ENCODE assay signal across 15 cellular contexts in the genomic region with DNA sequence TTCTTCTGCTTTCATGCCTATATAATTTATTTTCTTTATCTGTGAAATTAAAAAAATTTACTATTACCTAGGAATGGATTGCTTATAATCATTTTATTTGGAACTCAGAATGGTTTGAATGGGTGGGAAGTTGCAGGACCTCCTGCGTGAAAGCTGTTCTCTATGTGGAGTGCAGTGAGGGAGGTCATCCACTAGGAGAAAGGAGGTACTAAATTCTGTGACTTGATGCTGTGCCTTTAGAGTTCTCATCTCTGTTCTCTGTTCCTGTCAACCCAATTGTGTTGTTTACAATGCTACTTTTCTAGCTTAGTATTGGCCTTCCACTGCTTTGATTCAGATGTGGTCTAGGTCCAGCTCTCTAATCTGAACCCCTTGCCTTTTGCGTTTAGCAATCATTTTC.
DNase-seq lines count a peak whose midpoint lies in the region; ATAC-seq and TF ChIP-seq lines count a peak whose summit lies in the region.
"Had no signal": no experiment of that assay in that cellular context is flagged by ENCODE, and none has a peak within 500 bp of the region (broad histone marks: within the 10 kb centered on the region; RNA-seq: fewer than 3 reads in every experiment).

No MANE protein-coding gene starts in this region.

- BruUV-seq in mammary epithelial cell (replicated peaks; lab: Mats Ljungman, UMichigan): no TSS peak

- no peaks in the 10 kb centered on the region for H3K9me3 ChIP-seq in mammary epithelial cell (replicated peaks; ENCODE audit: insufficient read depth, low read length)
- no peaks in the 10 kb centered on the region for H3K9me3 ChIP-seq in breast epithelium
- H3K9me3 ChIP-seq: ascending aorta, neutrophil had no signal

- dilution Hi-C loops in mammary epithelial cell (cut with HindIII; ENCODE audit: low sequenced_read_pairs): no loop called here

- no peak for TF ChIP-seq POLR2A in breast epithelium (IDR thresholded peaks at IDR 0.05)

- DNase-seq in mammary epithelial cell: no peak
- DNase-seq in breast epithelium (ENCODE audit: low spot score in 2 of 2): no peak
- DNase-seq in SK-MEL-5 (ENCODE audit: low read depth, low spot score): peak; percentile 41
- no peak for DNase-seq in fibroblast of the aortic adventitia (ENCODE audit: low read depth)
- DNase-seq in stimulated activated naive CD8-positive, alpha-beta T cell treated with anti-CD3 and anti-CD28 coated beads, Interleukin-15, Interleukin-2, amounts not matched to agents 100 U/mL and 50 U/mL, for 24 hours: no peak
- no peak for DNase-seq in SKM-1 treated with dmso at 0.1 percent for 144 hours (lab: John Stamatoyannopoulos, UW; ENCODE audit: unreplicated experiment)
- no peak for DNase-seq in NCI-H446 (lab: John Stamatoyannopoulos, UW)
- DNase-seq: activated CD8-positive, alpha-beta memory T cell treated with anti-CD3 and anti-CD28 coated beads for 24 hours; activated effector memory CD4-positive, alpha-beta T cell treated with anti-CD3 and anti-CD28 coated beads, Interleukin-2, amount 50 U/mL, for 16 hours; NCI-H1930; NCI-H748 treated with DMSO at 0.1 percent for 48 hours; SHP77 had no signal

- H3K36me3 ChIP-seq in mammary epithelial cell (ENCODE audit: insufficient read depth, low read length) (no peaks in the 10 kb centered on the region), breast epithelium (no peaks in the 10 kb centered on the region)
- H3K36me3 ChIP-seq: ascending aorta, neutrophil had no signal

- in situ Hi-C loops in mammary epithelial cell (cut with MboI; ENCODE audit: low sequenced_read_pairs in 2 of 2): no loop called here
- in situ Hi-C loops in SK-MEL-5 (cut with HindIII; ENCODE audit: low pct_unique_long_range_greater_than_20kb, low sequenced_read_pairs): no loop called here

- H3K4me3 ChIP-seq in mammary epithelial cell (replicated peaks in 1 of 3; ENCODE audit: insufficient read depth in 1 of 3, low read depth in 2 of 3, low read length in 3 of 3): no peak overlapping the region
- no peak overlapping the region for H3K4me3 ChIP-seq in breast epithelium
- H3K4me3 ChIP-seq in fibroblast of the aortic adventitia (ENCODE audit: low read depth, low read length): no peak overlapping the region
- H3K4me3 ChIP-seq: ascending aorta had no signal

- CTCF ChIA-PET in mammary epithelial cell (lab: Charles Lee; ENCODE audit: low non-redundant PET): no interaction called here

- no peaks in the 10 kb centered on the region for H3K79me2 ChIP-seq in mammary epithelial cell (ENCODE audit: insufficient read depth, low read length)

- no peak overlapping the region for H3K4me2 ChIP-seq in mammary epithelial cell (ENCODE audit: insufficient read depth, low read depth, low read length)

- no peak for ATAC-seq in stimulated activated naive CD8-positive, alpha-beta T cell treated with anti-CD3 and anti-CD28 coated beads, Interleukin-15, Interleukin-2, amounts not matched to agents 100 U/mL and 50 U/mL, for 24 hours
- ATAC-seq in GM18498 (IDR thresholded peaks at IDR 0.05; ENCODE audit: unreplicated experiment): no peak

- H3K27me3 ChIP-seq in mammary epithelial cell (ENCODE audit: insufficient read depth, low read length): no peaks in the 10 kb centered on the region
- no peaks in the 10 kb centered on the region for H3K27me3 ChIP-seq in breast epithelium
- H3K27me3 ChIP-seq: ascending aorta, neutrophil had no signal

- H3K4me1 ChIP-seq in mammary epithelial cell (ENCODE audit: insufficient read depth, low read length) (no peaks in the 10 kb centered on the region), breast epithelium (no peaks in the 10 kb centered on the region)
- H3K4me1 ChIP-seq: ascending aorta had no signal

- H3K27ac ChIP-seq in mammary epithelial cell (ENCODE audit: insufficient read depth, low read depth, low read length) (no peak overlapping the region), breast epithelium (no peak overlapping the region)
- H3K27ac ChIP-seq: ascending aorta, neutrophil had no signal

- no peaks in the 10 kb centered on the region for H4K20me1 ChIP-seq in mammary epithelial cell (ENCODE audit: insufficient read depth, low read length)

- H2AFZ ChIP-seq in mammary epithelial cell (ENCODE audit: low read depth, low read length): no peak overlapping the region

- WGBS in mammary epithelial cell (ENCODE audit: low coverage, missing lambda C conversion rate): 100% methylated on average over 2 of the region's 2 CpGs

- no peak overlapping the region for H3K9ac ChIP-seq in mammary epithelial cell (ENCODE audit: insufficient read depth, low read length)

- intact Hi-C loops in mammary epithelial cell (cut with micrococcal nuclease): no loop called here
- intact Hi-C loops in breast epithelium (cut with DNase I; ENCODE audit: low total_unique reads): no loop called here

- TF ChIP-seq CTCF in mammary epithelial cell (conservative IDR thresholded peaks at IDR 0.05 in 1 of 2, IDR thresholded peaks at IDR 0.05 in 1 of 2; ENCODE audit: extremely low read depth in 1 of 2, insufficient read depth in 1 of 2, low read depth in 1 of 2, low read length in 2 of 2) (peak; percentile 17), breast epithelium (IDR thresholded peaks at IDR 0.05) (no peak), fibroblast of the aortic adventitia (IDR thresholded peaks at IDR 0.05; ENCODE audit: insufficient read depth, low read length) (peak; percentile 25)

Comparison
In these comparisons a context has a peak if more than half of its experiments do, and no peak if none do; other contexts are left out.
1. CTCF ChIP-seq: peak in mammary epithelial cell (2 of 2) and fibroblast of the aortic adventitia (single experiment); none in breast epithelium (0 of 3).